Comparison of ENCODE assay signal across 1 cellular context in the genomic region with DNA sequence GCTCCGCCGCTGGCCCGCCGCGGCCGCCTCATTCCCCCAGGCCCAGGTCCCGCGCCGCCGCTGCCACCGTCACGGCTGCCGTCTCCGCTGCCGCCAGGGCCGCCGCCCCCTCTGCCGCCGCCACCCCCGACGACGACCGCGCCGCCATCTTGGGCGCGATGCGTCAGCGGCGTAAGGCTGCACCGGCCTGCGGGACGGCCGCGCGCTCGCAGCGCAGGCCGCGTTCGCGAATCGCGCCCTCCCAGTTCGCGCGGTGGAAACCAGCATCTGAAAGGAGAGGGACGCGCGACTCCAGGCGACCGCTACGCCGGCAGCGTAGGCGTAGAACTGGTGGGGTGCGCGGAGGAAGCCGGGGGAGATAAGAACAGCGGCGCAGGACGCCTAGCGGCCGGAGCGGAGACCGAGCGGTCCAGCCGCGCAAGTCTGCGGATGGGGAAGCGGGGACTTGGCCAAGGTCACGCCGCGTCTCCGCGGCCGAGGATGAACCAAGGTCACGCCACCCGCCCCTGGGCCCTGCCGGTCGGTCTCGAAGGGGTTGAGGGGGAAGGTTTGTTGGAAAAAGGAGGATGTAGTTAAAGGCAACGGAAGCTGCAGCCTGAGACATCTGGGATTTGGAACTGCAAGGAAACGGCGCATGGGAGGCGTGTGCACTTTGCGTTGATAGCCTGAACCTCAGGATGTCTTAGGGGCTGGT.
TF ChIP-seq lines count a peak whose summit lies in the region.

NUDT3 (minus strand) TSS at position 173 of the 694 bp plus-strand sequence. CDS start 307 bp downstream, outside the sequence.

TF ChIP-seq in HepG2, 621 proteins besides CTCF, POLR2A, EP300 and RAD21 (continued from another document and continues in another):
- TF ChIP-seq, protein P1, sequence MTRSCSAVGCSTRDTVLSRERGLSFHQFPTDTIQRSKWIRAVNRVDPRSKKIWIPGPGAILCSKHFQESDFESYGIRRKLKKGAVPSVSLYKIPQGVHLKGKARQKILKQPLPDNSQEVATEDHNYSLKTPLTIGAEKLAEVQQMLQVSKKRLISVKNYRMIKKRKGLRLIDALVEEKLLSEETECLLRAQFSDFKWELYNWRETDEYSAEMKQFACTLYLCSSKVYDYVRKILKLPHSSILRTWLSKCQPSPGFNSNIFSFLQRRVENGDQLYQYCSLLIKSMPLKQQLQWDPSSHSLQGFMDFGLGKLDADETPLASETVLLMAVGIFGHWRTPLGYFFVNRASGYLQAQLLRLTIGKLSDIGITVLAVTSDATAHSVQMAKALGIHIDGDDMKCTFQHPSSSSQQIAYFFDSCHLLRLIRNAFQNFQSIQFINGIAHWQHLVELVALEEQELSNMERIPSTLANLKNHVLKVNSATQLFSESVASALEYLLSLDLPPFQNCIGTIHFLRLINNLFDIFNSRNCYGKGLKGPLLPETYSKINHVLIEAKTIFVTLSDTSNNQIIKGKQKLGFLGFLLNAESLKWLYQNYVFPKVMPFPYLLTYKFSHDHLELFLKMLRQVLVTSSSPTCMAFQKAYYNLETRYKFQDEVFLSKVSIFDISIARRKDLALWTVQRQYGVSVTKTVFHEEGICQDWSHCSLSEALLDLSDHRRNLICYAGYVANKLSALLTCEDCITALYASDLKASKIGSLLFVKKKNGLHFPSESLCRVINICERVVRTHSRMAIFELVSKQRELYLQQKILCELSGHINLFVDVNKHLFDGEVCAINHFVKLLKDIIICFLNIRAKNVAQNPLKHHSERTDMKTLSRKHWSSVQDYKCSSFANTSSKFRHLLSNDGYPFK (CRISPR knock-in tag; IDR thresholded peaks at IDR 0.05; ENCODE audit: borderline replicate concordance): peak; percentile 78
- TF ChIP-seq PATZ1 (CRISPR knock-in tag; IDR thresholded peaks at IDR 0.05): peak; percentile 84
- TF ChIP-seq ZNF124 (CRISPR knock-in tag; IDR thresholded peaks at IDR 0.05): peak; percentile 91
- TF ChIP-seq, protein P2, sequence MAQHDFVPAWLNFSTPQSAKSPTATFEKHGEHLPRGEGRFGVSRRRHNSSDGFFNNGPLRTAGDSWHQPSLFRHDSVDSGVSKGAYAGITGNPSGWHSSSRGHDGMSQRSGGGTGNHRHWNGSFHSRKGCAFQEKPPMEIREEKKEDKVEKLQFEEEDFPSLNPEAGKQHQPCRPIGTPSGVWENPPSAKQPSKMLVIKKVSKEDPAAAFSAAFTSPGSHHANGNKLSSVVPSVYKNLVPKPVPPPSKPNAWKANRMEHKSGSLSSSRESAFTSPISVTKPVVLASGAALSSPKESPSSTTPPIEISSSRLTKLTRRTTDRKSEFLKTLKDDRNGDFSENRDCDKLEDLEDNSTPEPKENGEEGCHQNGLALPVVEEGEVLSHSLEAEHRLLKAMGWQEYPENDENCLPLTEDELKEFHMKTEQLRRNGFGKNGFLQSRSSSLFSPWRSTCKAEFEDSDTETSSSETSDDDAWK (CRISPR knock-in tag; IDR thresholded peaks at IDR 0.05): no peak
- TF ChIP-seq, protein P3, sequence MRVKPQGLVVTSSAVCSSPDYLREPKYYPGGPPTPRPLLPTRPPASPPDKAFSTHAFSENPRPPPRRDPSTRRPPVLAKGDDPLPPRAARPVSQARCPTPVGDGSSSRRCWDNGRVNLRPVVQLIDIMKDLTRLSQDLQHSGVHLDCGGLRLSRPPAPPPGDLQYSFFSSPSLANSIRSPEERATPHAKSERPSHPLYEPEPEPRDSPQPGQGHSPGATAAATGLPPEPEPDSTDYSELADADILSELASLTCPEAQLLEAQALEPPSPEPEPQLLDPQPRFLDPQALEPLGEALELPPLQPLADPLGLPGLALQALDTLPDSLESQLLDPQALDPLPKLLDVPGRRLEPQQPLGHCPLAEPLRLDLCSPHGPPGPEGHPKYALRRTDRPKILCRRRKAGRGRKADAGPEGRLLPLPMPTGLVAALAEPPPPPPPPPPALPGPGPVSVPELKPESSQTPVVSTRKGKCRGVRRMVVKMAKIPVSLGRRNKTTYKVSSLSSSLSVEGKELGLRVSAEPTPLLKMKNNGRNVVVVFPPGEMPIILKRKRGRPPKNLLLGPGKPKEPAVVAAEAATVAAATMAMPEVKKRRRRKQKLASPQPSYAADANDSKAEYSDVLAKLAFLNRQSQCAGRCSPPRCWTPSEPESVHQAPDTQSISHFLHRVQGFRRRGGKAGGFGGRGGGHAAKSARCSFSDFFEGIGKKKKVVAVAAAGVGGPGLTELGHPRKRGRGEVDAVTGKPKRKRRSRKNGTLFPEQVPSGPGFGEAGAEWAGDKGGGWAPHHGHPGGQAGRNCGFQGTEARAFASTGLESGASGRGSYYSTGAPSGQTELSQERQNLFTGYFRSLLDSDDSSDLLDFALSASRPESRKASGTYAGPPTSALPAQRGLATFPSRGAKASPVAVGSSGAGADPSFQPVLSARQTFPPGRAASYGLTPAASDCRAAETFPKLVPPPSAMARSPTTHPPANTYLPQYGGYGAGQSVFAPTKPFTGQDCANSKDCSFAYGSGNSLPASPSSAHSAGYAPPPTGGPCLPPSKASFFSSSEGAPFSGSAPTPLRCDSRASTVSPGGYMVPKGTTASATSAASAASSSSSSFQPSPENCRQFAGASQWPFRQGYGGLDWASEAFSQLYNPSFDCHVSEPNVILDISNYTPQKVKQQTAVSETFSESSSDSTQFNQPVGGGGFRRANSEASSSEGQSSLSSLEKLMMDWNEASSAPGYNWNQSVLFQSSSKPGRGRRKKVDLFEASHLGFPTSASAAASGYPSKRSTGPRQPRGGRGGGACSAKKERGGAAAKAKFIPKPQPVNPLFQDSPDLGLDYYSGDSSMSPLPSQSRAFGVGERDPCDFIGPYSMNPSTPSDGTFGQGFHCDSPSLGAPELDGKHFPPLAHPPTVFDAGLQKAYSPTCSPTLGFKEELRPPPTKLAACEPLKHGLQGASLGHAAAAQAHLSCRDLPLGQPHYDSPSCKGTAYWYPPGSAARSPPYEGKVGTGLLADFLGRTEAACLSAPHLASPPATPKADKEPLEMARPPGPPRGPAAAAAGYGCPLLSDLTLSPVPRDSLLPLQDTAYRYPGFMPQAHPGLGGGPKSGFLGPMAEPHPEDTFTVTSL (CRISPR knock-in tag; IDR thresholded peaks at IDR 0.05; ENCODE audit: borderline replicate concordance): no peak
- no peak; the same call in 1 of the 2 replicates for TF ChIP-seq GPN1 (CRISPR knock-in tag; IDR thresholded peaks at IDR 0.05; ENCODE audit: borderline replicate concordance)
- no peak for TF ChIP-seq SOX6 (IDR thresholded peaks at IDR 0.05)
- TF ChIP-seq SOX6 (CRISPR knock-in tag; IDR thresholded peaks at IDR 0.05): peak; percentile 82
- peak; percentile 87; the same call in 1 of the 2 replicates for TF ChIP-seq CBX5 (CRISPR knock-in tag; IDR thresholded peaks at IDR 0.05; ENCODE audit: borderline replicate concordance)
- TF ChIP-seq ZBTB33 (CRISPR knock-in tag; IDR thresholded peaks at IDR 0.05): peak; percentile 60
- TF ChIP-seq, protein P4, sequence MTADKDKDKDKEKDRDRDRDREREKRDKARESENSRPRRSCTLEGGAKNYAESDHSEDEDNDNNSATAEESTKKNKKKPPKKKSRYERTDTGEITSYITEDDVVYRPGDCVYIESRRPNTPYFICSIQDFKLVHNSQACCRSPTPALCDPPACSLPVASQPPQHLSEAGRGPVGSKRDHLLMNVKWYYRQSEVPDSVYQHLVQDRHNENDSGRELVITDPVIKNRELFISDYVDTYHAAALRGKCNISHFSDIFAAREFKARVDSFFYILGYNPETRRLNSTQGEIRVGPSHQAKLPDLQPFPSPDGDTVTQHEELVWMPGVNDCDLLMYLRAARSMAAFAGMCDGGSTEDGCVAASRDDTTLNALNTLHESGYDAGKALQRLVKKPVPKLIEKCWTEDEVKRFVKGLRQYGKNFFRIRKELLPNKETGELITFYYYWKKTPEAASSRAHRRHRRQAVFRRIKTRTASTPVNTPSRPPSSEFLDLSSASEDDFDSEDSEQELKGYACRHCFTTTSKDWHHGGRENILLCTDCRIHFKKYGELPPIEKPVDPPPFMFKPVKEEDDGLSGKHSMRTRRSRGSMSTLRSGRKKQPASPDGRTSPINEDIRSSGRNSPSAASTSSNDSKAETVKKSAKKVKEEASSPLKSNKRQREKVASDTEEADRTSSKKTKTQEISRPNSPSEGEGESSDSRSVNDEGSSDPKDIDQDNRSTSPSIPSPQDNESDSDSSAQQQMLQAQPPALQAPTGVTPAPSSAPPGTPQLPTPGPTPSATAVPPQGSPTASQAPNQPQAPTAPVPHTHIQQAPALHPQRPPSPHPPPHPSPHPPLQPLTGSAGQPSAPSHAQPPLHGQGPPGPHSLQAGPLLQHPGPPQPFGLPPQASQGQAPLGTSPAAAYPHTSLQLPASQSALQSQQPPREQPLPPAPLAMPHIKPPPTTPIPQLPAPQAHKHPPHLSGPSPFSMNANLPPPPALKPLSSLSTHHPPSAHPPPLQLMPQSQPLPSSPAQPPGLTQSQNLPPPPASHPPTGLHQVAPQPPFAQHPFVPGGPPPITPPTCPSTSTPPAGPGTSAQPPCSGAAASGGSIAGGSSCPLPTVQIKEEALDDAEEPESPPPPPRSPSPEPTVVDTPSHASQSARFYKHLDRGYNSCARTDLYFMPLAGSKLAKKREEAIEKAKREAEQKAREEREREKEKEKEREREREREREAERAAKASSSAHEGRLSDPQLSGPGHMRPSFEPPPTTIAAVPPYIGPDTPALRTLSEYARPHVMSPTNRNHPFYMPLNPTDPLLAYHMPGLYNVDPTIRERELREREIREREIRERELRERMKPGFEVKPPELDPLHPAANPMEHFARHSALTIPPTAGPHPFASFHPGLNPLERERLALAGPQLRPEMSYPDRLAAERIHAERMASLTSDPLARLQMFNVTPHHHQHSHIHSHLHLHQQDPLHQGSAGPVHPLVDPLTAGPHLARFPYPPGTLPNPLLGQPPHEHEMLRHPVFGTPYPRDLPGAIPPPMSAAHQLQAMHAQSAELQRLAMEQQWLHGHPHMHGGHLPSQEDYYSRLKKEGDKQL (CRISPR knock-in tag; IDR thresholded peaks at IDR 0.05; ENCODE audit: low read depth): 0 out of 2 replicates have a peak, but pooled peaks have one; percentile 11
- peak; percentile 74; the same call in 1 of the 2 replicates for TF ChIP-seq ZNF788 (CRISPR knock-in tag; IDR thresholded peaks at IDR 0.05; ENCODE audit: borderline replicate concordance)
- TF ChIP-seq TOE1 (CRISPR knock-in tag; IDR thresholded peaks at IDR 0.05): 0 out of 2 replicates have a peak, but pooled peaks have one; percentile 75
- peak; percentile 34; the same call in 1 of the 2 replicates for TF ChIP-seq ZNF790 (CRISPR knock-in tag; IDR thresholded peaks at IDR 0.05; ENCODE audit: borderline replicate concordance)
- TF ChIP-seq, protein P5, sequence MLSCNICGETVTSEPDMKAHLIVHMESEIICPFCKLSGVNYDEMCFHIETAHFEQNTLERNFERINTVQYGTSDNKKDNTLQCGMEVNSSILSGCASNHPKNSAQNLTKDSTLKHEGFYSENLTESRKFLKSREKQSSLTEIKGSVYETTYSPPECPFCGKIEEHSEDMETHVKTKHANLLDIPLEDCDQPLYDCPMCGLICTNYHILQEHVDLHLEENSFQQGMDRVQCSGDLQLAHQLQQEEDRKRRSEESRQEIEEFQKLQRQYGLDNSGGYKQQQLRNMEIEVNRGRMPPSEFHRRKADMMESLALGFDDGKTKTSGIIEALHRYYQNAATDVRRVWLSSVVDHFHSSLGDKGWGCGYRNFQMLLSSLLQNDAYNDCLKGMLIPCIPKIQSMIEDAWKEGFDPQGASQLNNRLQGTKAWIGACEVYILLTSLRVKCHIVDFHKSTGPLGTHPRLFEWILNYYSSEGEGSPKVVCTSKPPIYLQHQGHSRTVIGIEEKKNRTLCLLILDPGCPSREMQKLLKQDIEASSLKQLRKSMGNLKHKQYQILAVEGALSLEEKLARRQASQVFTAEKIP (CRISPR knock-in tag; IDR thresholded peaks at IDR 0.05; ENCODE audit: borderline replicate concordance): no peak
- no peak for TF ChIP-seq TCF7 (IDR thresholded peaks at IDR 0.05; ENCODE audit: low read depth)
- TF ChIP-seq ZNF205 (CRISPR knock-in tag; IDR thresholded peaks at IDR 0.05): peak; percentile 70
- no peak for TF ChIP-seq DDIT3 (CRISPR knock-in tag; IDR thresholded peaks at IDR 0.05)
- TF ChIP-seq ZNF296 (CRISPR knock-in tag; conservative IDR thresholded peaks at IDR 0.05): no peak
- TF ChIP-seq IRX3 (CRISPR knock-in tag; IDR thresholded peaks at IDR 0.05; ENCODE audit: borderline replicate concordance, low read depth): peak; percentile 66; the same call in 1 of the 2 replicates
- no peak for TF ChIP-seq E2F1 (CRISPR knock-in tag; IDR thresholded peaks at IDR 0.05)
